10 cellular contexts compared by ENCODE assay signal in genomic region chr2:108634591-108635160, GRCh38.
DNase-seq lines count a peak whose midpoint lies in the region; ATAC-seq and TF ChIP-seq lines count a peak whose summit lies in the region.
"Had no signal": no experiment of that assay in that cellular context is flagged by ENCODE, and none has a peak within 500 bp of the region (broad histone marks: within the 10 kb centered on the region; RNA-seq: fewer than 3 reads in every experiment).

No MANE protein-coding gene starts in this region.

- no peak for TF ChIP-seq CTCF in 22Rv1 (IDR thresholded peaks at IDR 0.05)

- DNase-seq in EH (ENCODE audit: low read depth) = peak; percentile 24
- DNase-seq in myocyte (ENCODE audit: low read depth) = peak; percentile 13
- DNase-seq in NCI-H510A (lab: John Stamatoyannopoulos, UW) = no peak
- no peak for DNase-seq in stimulated activated CD4-positive, alpha-beta T cell treated with anti-CD3 and anti-CD28 coated beads, Interleukin-15, amount 100 ng/mL, for 24 hours
- DNase-seq: head of caudate nucleus; stimulated activated CD4-positive, alpha-beta T cell treated with anti-CD3 and anti-CD28 coated beads, Interleukin-4, amount 100 ng/mL, for 1 hour had no signal

- H3K27ac ChIP-seq in 22Rv1 (peak overlapping the region; percentile 78; the same call in 1 of the 2 replicates), cingulate gyrus (ENCODE audit: low read depth, low read length) (peak overlapping the region; percentile 42)

- ATAC-seq in GM21619 (IDR thresholded peaks at IDR 0.05; ENCODE audit: unreplicated experiment) (no peak), HG02884 (IDR thresholded peaks at IDR 0.05; ENCODE audit: unreplicated experiment) (no peak)

Comparison
In these comparisons a context has a peak if more than half of its experiments do, and no peak if none do; other contexts are left out.
1. DNase-seq: peak in EH (single experiment) and myocyte (single experiment); none in NCI-H510A (single experiment) and stimulated activated CD4-positive, alpha-beta T cell treated with anti-CD3 and anti-CD28 coated beads, Interleukin-15, amount 100 ng/mL, for 24 hours (single experiment).